Comparison of ENCODE assay signal across 20 cellular contexts in the genomic region with DNA sequence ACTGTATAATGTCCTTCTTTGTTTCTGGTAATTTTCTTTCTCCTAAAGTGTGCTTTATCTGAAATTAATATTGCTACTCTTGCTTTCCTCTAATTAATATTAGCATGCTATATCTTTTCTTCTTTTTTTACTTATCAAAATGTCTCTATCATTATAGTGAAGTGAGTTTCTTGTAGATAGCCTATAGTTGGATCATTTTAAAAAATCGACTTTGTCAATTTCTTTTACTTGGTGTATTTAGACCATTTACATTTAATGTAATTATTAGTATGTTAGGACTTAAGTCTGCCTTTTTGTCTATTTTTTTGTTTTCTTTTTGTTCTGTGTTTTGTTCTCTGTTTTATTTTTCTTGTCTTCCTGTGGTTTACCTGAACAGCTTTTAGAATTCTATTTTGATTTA. TPM values are rescaled to one million over a fixed set of nuclear protein-coding genes. Genes with fewer than 3 reads are reported as not detected.
DNase-seq lines count a peak whose midpoint lies in the region; ATAC-seq, FAIRE-seq and TF ChIP-seq lines count a peak whose summit lies in the region.
"Had no signal": no experiment of that assay in that cellular context is flagged by ENCODE, and none has a peak within 500 bp of the region (broad histone marks: within the 10 kb centered on the region; RNA-seq: fewer than 3 reads in every experiment).

No MANE protein-coding gene starts in this region.

- H3K4me3 ChIP-seq in A549 (no peak overlapping the region), HEK293 (ENCODE audit: low read depth, low read length) (no peak overlapping the region), H1 (ENCODE audit: extremely low read depth in 1 of 4, insufficient read depth in 2 of 4, low read depth in 3 of 4, low read length in 4 of 4) (no peak overlapping the region), PC-9 (no peak overlapping the region)
- H3K4me3 ChIP-seq: BLaER1 treated with 17β-estradiol and CSF1 and Interleukin-3, amounts not matched to agents 10 nM and 100 nM had no signal

- TF ChIP-seq EP300 in A549 (IDR thresholded peaks at IDR 0.05) (no peak), H1 (IDR thresholded peaks at IDR 0.05; ENCODE audit: borderline replicate concordance in 1 of 2, low read depth in 2 of 2, low read length in 2 of 2) (no peak)

- H2BK15ac ChIP-seq in H1 (ENCODE audit: low read length), result no peak overlapping the region

- H3K4me1 ChIP-seq in A549, result no peaks in the 10 kb centered on the region
- H3K4me1 ChIP-seq in HEK293 (ENCODE audit: control insufficient read depth, insufficient read depth, low read length), result no peaks in the 10 kb centered on the region
- H3K4me1 ChIP-seq in H1 (replicated peaks in 1 of 4; ENCODE audit: control insufficient read depth in 3 of 4, insufficient read depth in 4 of 4, low read length in 3 of 4), result peaks cover 0 to 4% (median 0%) of the 10 kb centered on the region in 4 experiments; a peak in 3 of 7 replicates
- no peaks in the 10 kb centered on the region for H3K4me1 ChIP-seq in PC-9 (replicated peaks; ENCODE audit: insufficient read depth)
- H3K4me1 ChIP-seq: BE2C had no signal

- WGBS in A549 (ENCODE audit: missing lambda C conversion rate), result 5% methylated on average over 1 of the region's 1 CpG
- 78% methylated on average over 1 of the region's 1 CpG; no CpG with 5 or more reads in 1 of the 2 experiments for WGBS in H1 (ENCODE audit: extremely low coverage in 1 of 2, insufficient coverage in 1 of 2, insufficient read length in 1 of 2, insufficient replicate concordance in 2 of 2, low coverage in 1 of 2, low lambda C conversion rate in 2 of 2, missing lambda C conversion rate in 1 of 2), 2 experiments

- H3K36me3 ChIP-seq in HEK293 (ENCODE audit: control insufficient read depth in 2 of 2, insufficient read depth in 1 of 2, low read length in 2 of 2), result no peaks in the 10 kb centered on the region
- no peaks in the 10 kb centered on the region for H3K36me3 ChIP-seq in H1 (ENCODE audit: control insufficient read depth in 2 of 4, insufficient read depth in 4 of 4, low read length in 3 of 4)
- H3K36me3 ChIP-seq in PC-9 (ENCODE audit: low read depth), result no peaks in the 10 kb centered on the region
- H3K36me3 ChIP-seq: BE2C; BLaER1 treated with 17β-estradiol and CSF1 and Interleukin-3, amounts not matched to agents 10 nM and 100 nM had no signal

- TF ChIP-seq RAD21 in A549 (conservative IDR thresholded peaks at IDR 0.05 in 1 of 2, IDR thresholded peaks at IDR 0.05 in 1 of 2) (no peak), H1 (IDR thresholded peaks at IDR 0.05 in 1 of 2, conservative IDR thresholded peaks at IDR 0.05 in 1 of 2; ENCODE audit: low read depth in 2 of 2, low read length in 2 of 2) (no peak)

- H2BK20ac ChIP-seq in H1 (ENCODE audit: low read length), result no peak overlapping the region

- CTCF ChIA-PET in A549 (lab: Yijun Ruan, JAX) (interaction anchor here (1.6 kb wide), 1 partner anchor 19 kb away, joined by 5 read pairs; no protein-coding TSS in a partner anchor), HEK293 (lab: Yijun Ruan, JAX) (interaction anchor here (1.3 kb wide), 1 partner anchor 15 kb away, joined by 4 read pairs; no protein-coding TSS in a partner anchor), H1 (lab: Charles Lee; ENCODE audit: partially characterized antibody) (interaction anchor here (0.7 to 1.0 kb wide), 3 partner anchors 10 to 394 kb away, joined by 3 read pairs; no protein-coding TSS in a partner anchor), PC-9 (lab: Charles Lee) (no interaction called here)

- intact Hi-C loops in PC-9 (cut with micrococcal nuclease; ENCODE audit: unreplicated experiment), result no loop called here

- H3K23me2 ChIP-seq in H1 (ENCODE audit: low read depth, low read length), result no peaks in the 10 kb centered on the region

- no peak overlapping the region for H4K8ac ChIP-seq in H1 (ENCODE audit: extremely low read depth, insufficient read depth, low read length)

- H3K23ac ChIP-seq in H1 (ENCODE audit: insufficient read length), result no peak overlapping the region

- no peak overlapping the region for H2BK120ac ChIP-seq in H1 (replicated peaks; ENCODE audit: low read depth, low read length)

- H4K20me1 ChIP-seq in H1 (replicated peaks in 1 of 2; ENCODE audit: control insufficient read depth in 1 of 2, insufficient read depth in 2 of 2, low read length in 2 of 2) (no peaks in the 10 kb centered on the region), PC-9 (ENCODE audit: insufficient read depth) (no peaks in the 10 kb centered on the region)
- H4K20me1 ChIP-seq: BLaER1 treated with 17β-estradiol and CSF1 and Interleukin-3, amounts not matched to agents 10 nM and 100 nM had no signal

- BruUV-seq in PC-9 (replicated peaks; lab: Mats Ljungman, UMichigan), result no TSS peak

- H3K79me1 ChIP-seq in H1 (ENCODE audit: low read depth, low read length), result no peaks in the 10 kb centered on the region

- H2AFZ ChIP-seq in H1 (ENCODE audit: low read length) (no peak overlapping the region), PC-9 (no peak overlapping the region)

- no peak overlapping the region for H3K9ac ChIP-seq in H1 (replicated peaks in 1 of 4; ENCODE audit: extremely low read depth in 1 of 4, low read depth in 3 of 4, low read length in 3 of 4)
- H3K9ac ChIP-seq: BLaER1 treated with 17β-estradiol and CSF1 and Interleukin-3, amounts not matched to agents 10 nM and 100 nM had no signal

- H3K27ac ChIP-seq in A549, result no peak overlapping the region
- H3K27ac ChIP-seq in HEK293 (ENCODE audit: extremely low read depth, low read depth, low read length), result no peak overlapping the region
- H3K27ac ChIP-seq in H1 (ENCODE audit: low read depth, low read length), result no peak overlapping the region
- H3K27ac ChIP-seq in PC-9, result no peak overlapping the region
- H3K27ac ChIP-seq: BLaER1 treated with 17β-estradiol and CSF1 and Interleukin-3, amounts not matched to agents 10 nM and 100 nM had no signal

- no peaks in the 10 kb centered on the region for H3K27me3 ChIP-seq in H1 (replicated peaks in 1 of 4; ENCODE audit: control insufficient read depth in 3 of 4, extremely low read depth in 1 of 4, insufficient read depth in 3 of 4, low read length in 3 of 4)
- H3K27me3 ChIP-seq in PC-9 (ENCODE audit: insufficient read depth, low read depth), result peaks cover 17% of the 10 kb centered on the region; the same call in 1 of the 2 replicates
- H3K27me3 ChIP-seq: BE2C; BLaER1 treated with 17β-estradiol and CSF1 and Interleukin-3, amounts not matched to agents 10 nM and 100 nM had no signal

- ATAC-seq in A549 (no peak), GM19395 (IDR thresholded peaks at IDR 0.05; ENCODE audit: unreplicated experiment) (no peak)

- DNase-seq in A549 (ENCODE audit: low read depth in 1 of 2, low spot score in 1 of 2) (no peak), H1 (ENCODE audit: low read depth in 1 of 2, low spot score in 2 of 2) (no peak), DMS79 treated with DMSO at 0.1 percent for 48 hours (lab: John Stamatoyannopoulos, UW) (no peak), PC-9 (no peak)
- DNase-seq: 8988T; AML-193; BE2C; CD4-positive, alpha-beta T cell; CD8-positive, alpha-beta memory T cell; DMS 273 treated with DMSO at 0.1 percent for 48 hours; DMS79; GOT3; H7; HCEC 1CT; HFFc6 had no signal

- no peak overlapping the region for H2BK5ac ChIP-seq in H1 (ENCODE audit: low read depth, low read length)

- H3K56ac ChIP-seq in H1 (replicated peaks; ENCODE audit: insufficient read length, low read depth, low read length), result no peak overlapping the region

- POLR2A ChIA-PET in A549 (lab: Yijun Ruan, JAX), result no interaction called here
- POLR2A ChIA-PET in HEK293 (lab: Yijun Ruan, JAX), result no interaction called here
- POLR2A ChIA-PET in H1 (lab: Charles Lee; ENCODE audit: partially characterized antibody), result no interaction called here
- POLR2A ChIA-PET in PC-9 (lab: Charles Lee; ENCODE audit: unreplicated experiment), result no interaction called here

- no peak overlapping the region for H3K18ac ChIP-seq in H1 (ENCODE audit: extremely low read depth, low read length)

- H3F3A ChIP-seq in PC-9 (ENCODE audit: insufficient read depth, low read depth), result no peaks in the 10 kb centered on the region

- TF ChIP-seq POLR2A in A549 (IDR thresholded peaks at IDR 0.05; ENCODE audit: low read length) (no peak), H1 (IDR thresholded peaks at IDR 0.05; ENCODE audit: control extremely low read depth in 1 of 2, low read depth in 2 of 2, low read length in 2 of 2) (no peak)

- FAIRE-seq in A549 (lab: Jason Lieb, UNC) (no peak), H1 (lab: Jason Lieb, UNC) (no peak)
- FAIRE-seq: GM12892, GM19239 had no signal

- TF ChIP-seq CTCF in A549 (IDR thresholded peaks at IDR 0.05) (no peak), HEK293 (tag by site-specific recombination; IDR thresholded peaks at IDR 0.05) (no peak), H1 (IDR thresholded peaks at IDR 0.05; ENCODE audit: control extremely low read depth in 1 of 3, insufficient read depth in 1 of 3, low read depth in 1 of 3, low read length in 3 of 3) (no peak), PC-9 (conservative IDR thresholded peaks at IDR 0.05) (no peak)

- H3K14ac ChIP-seq in H1 (ENCODE audit: insufficient read length), result no peak overlapping the region

- no peak overlapping the region for H3K4ac ChIP-seq in H1 (replicated peaks; ENCODE audit: insufficient read length, low read depth, low read length)

- no peak overlapping the region for H4K91ac ChIP-seq in H1 (replicated peaks; ENCODE audit: insufficient read length, low read length)

- no peak overlapping the region for H2BK12ac ChIP-seq in H1 (ENCODE audit: low read depth, low read length)

- H4K5ac ChIP-seq in H1 (ENCODE audit: insufficient read length, low read depth, low read length), result no peak overlapping the region

- H2AK5ac ChIP-seq in H1 (ENCODE audit: low read depth, low read length), result no peak overlapping the region

- H3K4me2 ChIP-seq in A549 (no peak overlapping the region), H1 (ENCODE audit: insufficient read depth in 1 of 2, low read depth in 2 of 2, low read length in 2 of 2) (no peak overlapping the region), PC-9 (no peak overlapping the region)
- H3K4me2 ChIP-seq: BLaER1 treated with 17β-estradiol and CSF1 and Interleukin-3, amounts not matched to agents 10 nM and 100 nM had no signal

- no peaks in the 10 kb centered on the region for H3K79me2 ChIP-seq in H1 (ENCODE audit: control insufficient read depth in 1 of 2, insufficient read depth in 2 of 2, low read length in 2 of 2)
- no peaks in the 10 kb centered on the region for H3K79me2 ChIP-seq in PC-9 (ENCODE audit: low read depth)

- no peaks in the 10 kb centered on the region for H3K9me2 ChIP-seq in PC-9 (ENCODE audit: insufficient read depth)

- H3K9me3 ChIP-seq in A549 (peaks cover 35% of the 10 kb centered on the region; the same call in 2 of the 3 replicates), HEK293 (ENCODE audit: control insufficient read depth, insufficient read depth, low read depth, low read length) (no peaks in the 10 kb centered on the region), H1 (ENCODE audit: insufficient read depth in 2 of 2, low read depth in 1 of 2, low read length in 1 of 2) (peaks cover 3 to 12% of the 10 kb centered on the region in 2 experiments; a peak in 3 of 4 replicates), PC-9 (ENCODE audit: insufficient read depth, low read depth) (peaks cover 18% of the 10 kb centered on the region)
- H3K9me3 ChIP-seq: BE2C had no signal

RNA-seq across cellular contexts. Expression of gene RNF130, which starts 35.4 kb away (rescaled TPM):
- polyA plus RNA-seq in A549 (2011; rRNA removed), result 50.1 and 57.1 TPM in 2 replicates
- polyA plus RNA-seq in A549 (2012; cell fraction: cytosol; rRNA removed), result 29.7 and 38.7 TPM in 2 replicates
- polyA plus RNA-seq in A549 (2012; cell fraction: nucleus; rRNA removed), result 24.2 and 30.1 TPM in 2 replicates
- 31.1 to 35.0 TPM (median 33.3 TPM) in 3 replicates for polyA plus RNA-seq in A549 (2017; fragmentation: RNase III; extraction: RNeasy Plus Mini Kit Qiagen cat#74134 plus additional on column Dnase treatment)
- polyA minus RNA-seq in A549 (2011; rRNA and poly(A)+ RNA removed), result 18.4 and 22.8 TPM in 2 replicates
- total RNA-seq in H1 (2021; fragmentation: NEBNext Ultra II Directional; extraction: Animal tissue kit (Norgen Biotek cat#: 25700)), result 63.1 and 65.1 TPM in 2 replicates
- polyA plus RNA-seq in H1 (2011; rRNA removed), result 65.4 and 70.0 TPM in 2 replicates
- polyA plus RNA-seq in H1 (2011; cell fraction: cytosol; rRNA removed), result 73.0 TPM
- 58.2 TPM for polyA plus RNA-seq in H1 (2011; cell fraction: nucleus; rRNA removed)
- polyA plus RNA-seq in H1 (2012, experiment 1 of 2), result 60.3 to 80.3 TPM (median 67.1 TPM) in 4 replicates
- 55.3 TPM for polyA plus RNA-seq in H1 (2012, experiment 2 of 2)
- 78.6 TPM for polyA plus RNA-seq in H1 (2013, experiment 1 of 2)
- 86.8 TPM for polyA plus RNA-seq in H1 (2013, experiment 2 of 2)
- 56.6 and 57.4 TPM in 2 replicates for polyA minus RNA-seq in H1 (2011; rRNA and poly(A)+ RNA removed)
- 35.1 TPM for polyA minus RNA-seq in H1 (2011; cell fraction: cytosol; rRNA and poly(A)+ RNA removed)
- polyA minus RNA-seq in H1 (2011; cell fraction: nucleus; rRNA and poly(A)+ RNA removed), result 73.0 TPM
- 49.6 and 52.9 TPM in 2 replicates for total RNA-seq in PC-9 (2021)
